20 cellular contexts compared by ENCODE assay signal in genomic region chr17:43676471-43676870, GRCh38. TPM values are rescaled to one million over a fixed set of nuclear protein-coding genes. Genes with fewer than 3 reads are reported as not detected.
A peak's percentile ranks its signal among the peaks of the same experiment; 100 is the strongest.
DNase-seq lines count a peak whose midpoint lies in the region; ATAC-seq, FAIRE-seq and TF ChIP-seq lines count a peak whose summit lies in the region.
"Had no signal": no experiment of that assay in that cellular context is flagged by ENCODE, and none has a peak within 500 bp of the region (broad histone marks: within the 10 kb centered on the region; RNA-seq: fewer than 3 reads in every experiment).

No MANE protein-coding gene starts in this region.

- H3K36me3 ChIP-seq in astrocyte (ENCODE audit: insufficient read depth, low read length) (no peaks in the 10 kb centered on the region), mesenchymal stem cell (ENCODE audit: control insufficient read depth in 1 of 2, insufficient read depth in 2 of 2, low read depth in 1 of 2, low read length in 2 of 2) (no peaks in the 10 kb centered on the region)
- H3K36me3 ChIP-seq: vagina had no signal

- H3K27ac ChIP-seq in astrocyte (ENCODE audit: low read depth, low read length) (no peak overlapping the region), mesenchymal stem cell (ENCODE audit: low read length, poor library complexity, severe bottlenecking) (no peak overlapping the region)
- H3K27ac ChIP-seq: vagina had no signal

- no peaks in the 10 kb centered on the region for H3K79me2 ChIP-seq in astrocyte (ENCODE audit: insufficient read depth, low read length)

- no peak overlapping the region for H2AK5ac ChIP-seq in mesenchymal stem cell (ENCODE audit: low read length, severe bottlenecking)

- no peak overlapping the region for H2BK120ac ChIP-seq in mesenchymal stem cell (ENCODE audit: low read depth, low read length)

- H3K27me3 Mint-ChIP-seq in astrocyte (ENCODE audit: low read depth, unreplicated experiment): peaks cover 27% of the 10 kb centered on the region

- no peak overlapping the region for H2BK5ac ChIP-seq in mesenchymal stem cell (ENCODE audit: low read depth, low read length, poor library complexity, severe bottlenecking)

- 91% methylated on average over 3 of the region's 3 CpGs for WGBS in mesenchymal stem cell

- no peak overlapping the region for H3K14ac ChIP-seq in mesenchymal stem cell (ENCODE audit: low read length in 2 of 2)

- H4K8ac ChIP-seq in mesenchymal stem cell (ENCODE audit: low read length): no peak overlapping the region

- ATAC-seq in GM21576 (IDR thresholded peaks at IDR 0.05; ENCODE audit: unreplicated experiment): no peak

- no peaks in the 10 kb centered on the region for H3K4me1 ChIP-seq in astrocyte (ENCODE audit: insufficient read depth, low read length)
- peaks cover 25% of the 10 kb centered on the region for H3K4me1 ChIP-seq in mesenchymal stem cell (ENCODE audit: control insufficient read depth, insufficient read depth, low read depth, low read length)

- TF ChIP-seq CTCF in AG10803 (conservative IDR thresholded peaks at IDR 0.05; ENCODE audit: low read length): no peak
- no peak for TF ChIP-seq CTCF in astrocyte (IDR thresholded peaks at IDR 0.05; ENCODE audit: insufficient read depth, low read depth, low read length)

- H3K4me2 ChIP-seq in astrocyte (ENCODE audit: low read length): no peak overlapping the region
- H3K4me2 ChIP-seq in mesenchymal stem cell (ENCODE audit: low read length, poor library complexity, severe bottlenecking): no peak overlapping the region

- FAIRE-seq in astrocyte (lab: Jason Lieb, UNC): no peak
- FAIRE-seq: islet of Langerhans, small intestine had no signal

- H4K20me1 ChIP-seq in astrocyte (ENCODE audit: insufficient read depth, low read length): no peaks in the 10 kb centered on the region

- no peak overlapping the region for H3K27ac Mint-ChIP-seq in astrocyte (ENCODE audit: unreplicated experiment)
- H3K27ac Mint-ChIP-seq: mesothelial cell of epicardium had no signal

- no peaks in the 10 kb centered on the region for H3K36me3 Mint-ChIP-seq in astrocyte (ENCODE audit: low read depth, unreplicated experiment)
- H3K36me3 Mint-ChIP-seq: mesothelial cell of epicardium had no signal

- H3K9ac ChIP-seq in astrocyte (ENCODE audit: low read length): no peak overlapping the region
- no peak overlapping the region for H3K9ac ChIP-seq in mesenchymal stem cell (ENCODE audit: low read length)

- H2AFZ ChIP-seq in astrocyte (ENCODE audit: low read depth, low read length): no peak overlapping the region
- no peak overlapping the region for H2AFZ ChIP-seq in mesenchymal stem cell (ENCODE audit: low read depth, low read length)

- peaks cover 30% of the 10 kb centered on the region for H3K4me1 Mint-ChIP-seq in astrocyte (ENCODE audit: low read depth, unreplicated experiment)

- H3K9me3 Mint-ChIP-seq in astrocyte (ENCODE audit: unreplicated experiment): no peaks in the 10 kb centered on the region
- H3K9me3 Mint-ChIP-seq: mesothelial cell of epicardium had no signal

- H3K27me3 ChIP-seq in astrocyte (ENCODE audit: insufficient read depth, low read length): peaks cover 6% of the 10 kb centered on the region
- peaks cover 33 to 57% of the 10 kb centered on the region in 2 experiments for H3K27me3 ChIP-seq in mesenchymal stem cell (ENCODE audit: control insufficient read depth in 1 of 2, insufficient read depth in 1 of 2, low read length in 2 of 2)
- H3K27me3 ChIP-seq: vagina had no signal

- H2BK12ac ChIP-seq in mesenchymal stem cell (ENCODE audit: low read length in 2 of 2): peak overlapping the region; percentile 12 to 55

- H4K91ac ChIP-seq in mesenchymal stem cell (ENCODE audit: low read length): no peak overlapping the region

- H3K4me3 Mint-ChIP-seq in astrocyte (ENCODE audit: unreplicated experiment): no peak overlapping the region
- H3K4me3 Mint-ChIP-seq: mesothelial cell of epicardium had no signal

- DNase-seq in AG10803 (ENCODE audit: low read depth) (peak; percentile 63), HK-2 (ENCODE audit: unreplicated experiment) (peak; percentile 36), astrocyte (ENCODE audit: low read depth) (peak; percentile 25), mesenchymal stem cell (peak; percentile 46), GDM1 (lab: John Stamatoyannopoulos, UW) (no peak), T-helper 9 cell (no peak), NCI-H69 (lab: John Stamatoyannopoulos, UW) (no peak)
- DNase-seq: activated naive CD4-positive, alpha-beta T cell; DMS53; effector memory CD4-positive, alpha-beta T cell; NCI-H1092 treated with DMSO at 0.1 percent for 48 hours; NCI-H2171 treated with DMSO at 0.1 percent for 48 hours; small intestine; stimulated activated naive CD4-positive, alpha-beta T cell had no signal

- H3K9me3 ChIP-seq in astrocyte (ENCODE audit: insufficient read depth, low read depth, low read length) (no peaks in the 10 kb centered on the region), mesenchymal stem cell (ENCODE audit: control insufficient read depth, low read length) (no peaks in the 10 kb centered on the region)
- H3K9me3 ChIP-seq: vagina had no signal

- peak overlapping the region in 1 of 2 experiments; percentile 20 for H3K18ac ChIP-seq in mesenchymal stem cell (ENCODE audit: low read depth in 1 of 2, low read length in 2 of 2)

- H3K4ac ChIP-seq in mesenchymal stem cell (ENCODE audit: low read depth in 1 of 2, low read length in 2 of 2): no peak overlapping the region

- no peaks in the 10 kb centered on the region for H3K79me1 ChIP-seq in mesenchymal stem cell (replicated peaks; ENCODE audit: low read length, poor library complexity, severe bottlenecking)

- H3K4me3 ChIP-seq in AG10803 (ENCODE audit: low read length): no peak overlapping the region
- H3K4me3 ChIP-seq in astrocyte (ENCODE audit: insufficient read depth, low read depth, low read length): no peak overlapping the region
- H3K4me3 ChIP-seq in mesenchymal stem cell (ENCODE audit: insufficient read depth in 1 of 2, low read depth in 1 of 2, low read length in 2 of 2): no peak overlapping the region
- H3K4me3 ChIP-seq: vagina had no signal

- H2BK15ac ChIP-seq in mesenchymal stem cell (ENCODE audit: low read depth, poor library complexity, severe bottlenecking): no peak overlapping the region

- no peak overlapping the region for H3K23ac ChIP-seq in mesenchymal stem cell (ENCODE audit: low read length in 2 of 2)

RNA-seq across cellular contexts. Expression of gene MEOX1, which starts 14.7 kb away (rescaled TPM):
- total RNA-seq in astrocyte: not detected in 2 replicates
- polyA plus RNA-seq in mesenchymal stem cell (2013, experiment 1 of 2): not detected
- polyA plus RNA-seq in mesenchymal stem cell (2013, experiment 2 of 2): not detected
- total RNA-seq: HT-29, osteocyte had no signal

Comparison
In these comparisons a context has a peak if more than half of its experiments do, and no peak if none do; other contexts are left out.
1. DNase-seq: peak in AG10803 (single experiment), HK-2 (single experiment), astrocyte (single experiment) and mesenchymal stem cell (single experiment); none in GDM1 (single experiment), T-helper 9 cell (single experiment) and NCI-H69 (single experiment).